Comparison of ENCODE assay signal across 35 cellular contexts in the genomic region with DNA sequence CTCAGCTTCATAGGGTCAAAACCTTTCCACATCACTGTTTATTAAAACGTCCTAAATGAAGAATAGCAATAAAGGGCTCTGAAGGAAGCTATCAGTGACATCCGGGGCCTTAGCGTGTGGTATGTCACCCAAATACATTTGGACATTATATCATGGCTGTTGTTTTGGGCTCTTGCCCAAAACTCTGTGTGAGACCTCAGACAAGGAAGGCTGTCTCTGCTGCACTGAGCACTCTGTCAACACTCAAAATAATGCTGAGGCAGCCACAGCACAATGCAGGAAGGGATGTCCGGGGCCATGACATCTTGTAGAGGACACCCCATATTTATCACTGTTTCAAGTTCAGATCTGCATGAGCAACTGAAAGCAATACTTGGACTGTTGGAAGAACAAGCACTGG.
"Had no signal": no experiment of that assay in that cellular context is flagged by ENCODE, and none has a peak within 500 bp of the region (broad histone marks: within the 10 kb centered on the region; RNA-seq: fewer than 3 reads in every experiment).

No MANE protein-coding gene starts in this region.

- H3K4me3 ChIP-seq: colonic mucosa, K562, MG63, Peyer's patch had no signal

- H3K27me3 ChIP-seq: colonic mucosa, MG63, Peyer's patch had no signal

- DNase-seq: activated CD4-positive, alpha-beta memory T cell treated with anti-CD3 and anti-CD28 coated beads, Interleukin-2, amount 10 ng/mL, durations not matched to agents 7 days and 5 days; activated CD4-positive, alpha-beta T cell treated with anti-CD3 and anti-CD28 coated beads for 1 hour; activated CD4-positive, alpha-beta T cell treated with anti-CD3 and anti-CD28 coated beads for 48 hours; activated CD4-positive, CD25-positive, alpha-beta regulatory T cell; activated CD8-positive, alpha-beta memory T cell treated with anti-CD3 and anti-CD28 coated beads for 24 hours; activated CD8-positive, alpha-beta memory T cell treated with anti-CD3 and anti-CD28 coated beads, Interleukin-2, amount 10 ng/mL, durations not matched to agents 7 days and 5 days; activated CD8-positive, alpha-beta memory T cell treated with anti-CD3 and anti-CD28 coated beads, Interleukin-2, amount 50 U/mL, for 48 hours; activated effector memory CD4-positive, alpha-beta T cell treated with Interleukin-2 at 50 U/mL for 16 hours; activated naive CD4-positive, alpha-beta T cell treated with anti-CD3 and anti-CD28 coated beads, Interleukin-2, amount 10 ng/mL, durations not matched to agents 7 days and 5 days; activated naive CD8-positive, alpha-beta T cell treated with anti-CD3 and anti-CD28 coated beads, Interleukin-2, amount 50 U/mL, for 24 hours; activated T-cell treated with anti-CD3 and anti-CD28 coated beads, Interleukin-2, amount 50 U/mL, for 48 hours; anterior cingulate cortex; central memory CD4-positive, alpha-beta T cell; colonic mucosa; MG63; MV-4-11; NCI-H1092; NCI-H1436 treated with DMSO at 0.1 percent for 48 hours; NCI-H1694 treated with DMSO at 0.1 percent for 48 hours; NCI-H2029; NCI-H446; NCI-H510A treated with DMSO at 0.1 percent for 48 hours; NCI-H748 treated with DMSO at 0.1 percent for 48 hours; PC-3; Peyer's patch; Right ventricle myocardium superior; SW 1271; T-helper 1 cell; T-helper 2 cell; T-helper 9 cell; WERI-Rb-1 had no signal

- H3K36me3 ChIP-seq: colonic mucosa, MG63, Peyer's patch, WERI-Rb-1 had no signal

- H3K4me3 Mint-ChIP-seq: activated CD4-positive, alpha-beta memory T cell treated with anti-CD3 and anti-CD28 coated beads, Interleukin-2, amount 10 ng/mL, durations not matched to agents 7 days and 5 days; activated CD8-positive, alpha-beta memory T cell treated with anti-CD3 and anti-CD28 coated beads, Interleukin-2, amount 10 ng/mL, durations not matched to agents 7 days and 5 days; activated naive CD4-positive, alpha-beta T cell treated with anti-CD3 and anti-CD28 coated beads, Interleukin-2, amount 10 ng/mL, durations not matched to agents 7 days and 5 days; activated naive CD8-positive, alpha-beta T cell; activated naive CD8-positive, alpha-beta T cell treated with anti-CD3 and anti-CD28 coated beads, Interleukin-2, amount 50 U/mL, for 24 hours; brain had no signal

- H3K4me1 ChIP-seq: colonic mucosa, Peyer's patch had no signal

- H3K4me1 Mint-ChIP-seq: activated CD4-positive, alpha-beta memory T cell treated with anti-CD3 and anti-CD28 coated beads, Interleukin-2, amount 10 ng/mL, durations not matched to agents 7 days and 5 days; activated CD8-positive, alpha-beta memory T cell treated with anti-CD3 and anti-CD28 coated beads, Interleukin-2, amount 10 ng/mL, durations not matched to agents 7 days and 5 days; activated naive CD4-positive, alpha-beta T cell treated with anti-CD3 and anti-CD28 coated beads, Interleukin-2, amount 10 ng/mL, durations not matched to agents 7 days and 5 days; activated naive CD8-positive, alpha-beta T cell treated with anti-CD3 and anti-CD28 coated beads, Interleukin-2, amount 50 U/mL, for 24 hours; brain had no signal

- H3K9me3 ChIP-seq: colonic mucosa, MG63, Peyer's patch had no signal

- ATAC-seq: activated CD8-positive, alpha-beta memory T cell treated with anti-CD3 and anti-CD28 coated beads, Interleukin-2, amount 10 ng/mL, durations not matched to agents 7 days and 5 days; activated naive CD8-positive, alpha-beta T cell treated with anti-CD3 and anti-CD28 coated beads, Interleukin-2, amount 50 U/mL, for 24 hours; K562; PC-3 had no signal

- H3K27me3 Mint-ChIP-seq: activated CD4-positive, alpha-beta memory T cell treated with anti-CD3 and anti-CD28 coated beads, Interleukin-2, amount 10 ng/mL, durations not matched to agents 7 days and 5 days; activated CD8-positive, alpha-beta memory T cell treated with anti-CD3 and anti-CD28 coated beads, Interleukin-2, amount 10 ng/mL, durations not matched to agents 7 days and 5 days; activated naive CD4-positive, alpha-beta T cell treated with anti-CD3 and anti-CD28 coated beads, Interleukin-2, amount 10 ng/mL, durations not matched to agents 7 days and 5 days; activated naive CD8-positive, alpha-beta T cell; brain had no signal

- H3K27ac ChIP-seq: colonic mucosa, Peyer's patch, RWPE1, WERI-Rb-1 had no signal

- H3K9me3 Mint-ChIP-seq: activated naive CD4-positive, alpha-beta T cell treated with anti-CD3 and anti-CD28 coated beads, Interleukin-2, amount 10 ng/mL, durations not matched to agents 7 days and 5 days; activated naive CD8-positive, alpha-beta T cell treated with anti-CD3 and anti-CD28 coated beads, Interleukin-2, amount 50 U/mL, for 24 hours; brain had no signal

- H3K36me3 Mint-ChIP-seq: activated CD8-positive, alpha-beta memory T cell treated with anti-CD3 and anti-CD28 coated beads, Interleukin-2, amount 10 ng/mL, durations not matched to agents 7 days and 5 days; activated naive CD4-positive, alpha-beta T cell treated with anti-CD3 and anti-CD28 coated beads, Interleukin-2, amount 10 ng/mL, durations not matched to agents 7 days and 5 days; activated naive CD8-positive, alpha-beta T cell; brain had no signal

- H3K27ac Mint-ChIP-seq: activated CD4-positive, alpha-beta memory T cell treated with anti-CD3 and anti-CD28 coated beads, Interleukin-2, amount 10 ng/mL, durations not matched to agents 7 days and 5 days; activated CD8-positive, alpha-beta memory T cell treated with anti-CD3 and anti-CD28 coated beads, Interleukin-2, amount 10 ng/mL, durations not matched to agents 7 days and 5 days; activated naive CD4-positive, alpha-beta T cell treated with anti-CD3 and anti-CD28 coated beads, Interleukin-2, amount 10 ng/mL, durations not matched to agents 7 days and 5 days; activated naive CD8-positive, alpha-beta T cell; activated naive CD8-positive, alpha-beta T cell treated with anti-CD3 and anti-CD28 coated beads, Interleukin-2, amount 50 U/mL, for 24 hours; brain had no signal
